In genomic region chr7:48627153-48627552, GRCh38 we compare ENCODE assay signal across 23 cellular contexts.
DNase-seq lines count a peak whose midpoint lies in the region; ATAC-seq and TF ChIP-seq lines count a peak whose summit lies in the region.
"Had no signal": no experiment of that assay in that cellular context is flagged by ENCODE, and none has a peak within 500 bp of the region (broad histone marks: within the 10 kb centered on the region; RNA-seq: fewer than 3 reads in every experiment).

No MANE protein-coding gene starts in this region.

- CTCF ChIA-PET in activated naive CD4-positive, alpha-beta T cell treated with anti-CD3 and anti-CD28 coated beads, Interleukin-2, amount 10 ng/mL, durations not matched to agents 7 days and 5 days (lab: Charles Lee), result no interaction called here
- CTCF ChIA-PET in PC-9 (lab: Charles Lee), result no interaction called here

- H3K36me3 ChIP-seq in PC-9 (ENCODE audit: low read depth), result no peaks in the 10 kb centered on the region
- H3K36me3 ChIP-seq: BE2C; BLaER1 treated with 17β-estradiol and CSF1 and Interleukin-3, amounts not matched to agents 10 nM and 100 nM had no signal

- peaks cover 8% of the 10 kb centered on the region for H3K27me3 ChIP-seq in PC-9 (ENCODE audit: insufficient read depth, low read depth)
- H3K27me3 ChIP-seq: BE2C; BLaER1 treated with 17β-estradiol and CSF1 and Interleukin-3, amounts not matched to agents 10 nM and 100 nM had no signal

- peaks cover 2% of the 10 kb centered on the region for H3K4me1 Mint-ChIP-seq in T-helper 2 cell treated with Interferon-gamma antibody and Interleukin-4, amounts not matched to agents 5 μg/mL and 100 μg/mL, for 36 hours (ENCODE audit: low read depth)
- H3K4me1 Mint-ChIP-seq in activated naive CD4-positive, alpha-beta T cell treated with anti-CD3 and anti-CD28 coated beads, Interleukin-2, amount 10 ng/mL, durations not matched to agents 7 days and 5 days, result peaks cover 24% of the 10 kb centered on the region
- H3K4me1 Mint-ChIP-seq: CD14-positive monocyte; CD4-positive, alpha-beta memory T cell had no signal

- H2AFZ ChIP-seq in PC-9, result no peak overlapping the region
- H2AFZ ChIP-seq: GM23248 had no signal

- ATAC-seq in GM21737 (IDR thresholded peaks at IDR 0.05; ENCODE audit: unreplicated experiment), result no peak
- ATAC-seq: A549 had no signal

- no peaks in the 10 kb centered on the region for H3K36me3 Mint-ChIP-seq in T-helper 2 cell treated with Interferon-gamma antibody and Interleukin-4, amounts not matched to agents 5 μg/mL and 100 μg/mL, for 36 hours (ENCODE audit: low read depth)
- peaks cover 1% of the 10 kb centered on the region for H3K36me3 Mint-ChIP-seq in activated naive CD4-positive, alpha-beta T cell treated with anti-CD3 and anti-CD28 coated beads, Interleukin-2, amount 10 ng/mL, durations not matched to agents 7 days and 5 days
- H3K36me3 Mint-ChIP-seq: CD14-positive monocyte; CD4-positive, alpha-beta memory T cell had no signal

- 0 out of 2 replicates have a peak, but pooled peaks cover 2% of the 10 kb centered on the region for H4K20me1 ChIP-seq in PC-9 (ENCODE audit: insufficient read depth)
- H4K20me1 ChIP-seq: BLaER1 treated with 17β-estradiol and CSF1 and Interleukin-3, amounts not matched to agents 10 nM and 100 nM had no signal

- no peaks in the 10 kb centered on the region for H3K9me3 Mint-ChIP-seq in T-helper 2 cell treated with Interferon-gamma antibody and Interleukin-4, amounts not matched to agents 5 μg/mL and 100 μg/mL, for 36 hours
- H3K9me3 Mint-ChIP-seq in activated naive CD4-positive, alpha-beta T cell treated with anti-CD3 and anti-CD28 coated beads, Interleukin-2, amount 10 ng/mL, durations not matched to agents 7 days and 5 days, result peaks cover 3% of the 10 kb centered on the region

- no peaks in the 10 kb centered on the region for H3K9me3 ChIP-seq in PC-9 (ENCODE audit: insufficient read depth, low read depth)
- H3K9me3 ChIP-seq: A549, BE2C had no signal

- H3K4me3 ChIP-seq in Jurkat, Clone E6-1 (ENCODE audit: low read length), result no peak overlapping the region
- no peak overlapping the region for H3K4me3 ChIP-seq in PC-9
- H3K4me3 ChIP-seq: A549; BLaER1 treated with 17β-estradiol and CSF1 and Interleukin-3, amounts not matched to agents 10 nM and 100 nM; GM23248 had no signal

- no TSS peak for BruUV-seq in PC-9 (replicated peaks; lab: Mats Ljungman, UMichigan)

- H3K4me2 ChIP-seq in PC-9, result no peak overlapping the region
- H3K4me2 ChIP-seq: A549; BLaER1 treated with 17β-estradiol and CSF1 and Interleukin-3, amounts not matched to agents 10 nM and 100 nM had no signal

- H3K27ac Mint-ChIP-seq in T-helper 2 cell treated with Interferon-gamma antibody and Interleukin-4, amounts not matched to agents 5 μg/mL and 100 μg/mL, for 36 hours, result peak overlapping the region; percentile 23
- peak overlapping the region; percentile 82 for H3K27ac Mint-ChIP-seq in activated naive CD4-positive, alpha-beta T cell treated with anti-CD3 and anti-CD28 coated beads, Interleukin-2, amount 10 ng/mL, durations not matched to agents 7 days and 5 days
- H3K27ac Mint-ChIP-seq: CD14-positive monocyte; CD4-positive, alpha-beta memory T cell had no signal

- H3K9me2 ChIP-seq in PC-9 (ENCODE audit: insufficient read depth), result no peaks in the 10 kb centered on the region

- TF ChIP-seq CTCF in PC-9 (conservative IDR thresholded peaks at IDR 0.05), result no peak

- no peak overlapping the region for H3K4me3 Mint-ChIP-seq in T-helper 2 cell treated with Interferon-gamma antibody and Interleukin-4, amounts not matched to agents 5 μg/mL and 100 μg/mL, for 36 hours
- no peak overlapping the region for H3K4me3 Mint-ChIP-seq in activated naive CD4-positive, alpha-beta T cell treated with anti-CD3 and anti-CD28 coated beads, Interleukin-2, amount 10 ng/mL, durations not matched to agents 7 days and 5 days
- H3K4me3 Mint-ChIP-seq: CD14-positive monocyte; CD4-positive, alpha-beta memory T cell had no signal

- DNase-seq in T-helper 2 cell treated with Interferon-gamma antibody and Interleukin-4, amounts not matched to agents 5 μg/mL and 100 μg/mL, for 36 hours (ENCODE audit: low spot score), result no peak
- DNase-seq in T-helper 2 cell (no peak), PC-9 (no peak)
- DNase-seq in activated naive CD4-positive, alpha-beta T cell treated with anti-CD3 and anti-CD28 coated beads, Interleukin-2, amount 10 ng/mL, durations not matched to agents 7 days and 5 days, result no peak
- DNase-seq in activated naive CD4-positive, alpha-beta T cell treated with anti-CD3 and anti-CD28 coated beads, Interleukin-2, amount 50 U/mL, for 16 hours, result no peak
- peak; percentile 30 for DNase-seq in Jurkat, Clone E6-1 (ENCODE audit: low read depth, low spot score)
- DNase-seq: 8988T; ACHN; AML-193; BE2C; Calu3; CD4-positive, alpha-beta memory T cell; COR-L47; DMS53; DMS79 treated with DMSO at 0.1 percent for 48 hours; GF-D8; GM23248; H7; HCEC 1CT had no signal

- H3K79me2 ChIP-seq in PC-9 (ENCODE audit: low read depth), result no peaks in the 10 kb centered on the region

- H3K27ac ChIP-seq in PC-9, result no peak overlapping the region
- H3K27ac ChIP-seq: A549; BLaER1 treated with 17β-estradiol and CSF1 and Interleukin-3, amounts not matched to agents 10 nM and 100 nM; GM23248 had no signal

- POLR2A ChIA-PET in PC-9 (lab: Charles Lee; ENCODE audit: unreplicated experiment), result no interaction called here

- H3K27me3 Mint-ChIP-seq in T-helper 2 cell treated with Interferon-gamma antibody and Interleukin-4, amounts not matched to agents 5 μg/mL and 100 μg/mL, for 36 hours (ENCODE audit: low read depth), result no peaks in the 10 kb centered on the region
- H3K27me3 Mint-ChIP-seq in activated naive CD4-positive, alpha-beta T cell treated with anti-CD3 and anti-CD28 coated beads, Interleukin-2, amount 10 ng/mL, durations not matched to agents 7 days and 5 days, result no peaks in the 10 kb centered on the region

- H3K4me1 ChIP-seq in PC-9 (replicated peaks; ENCODE audit: insufficient read depth), result no peaks in the 10 kb centered on the region
- H3K4me1 ChIP-seq: A549; BE2C; BLaER1 treated with 17β-estradiol and CSF1 and Interleukin-3, amounts not matched to agents 10 nM and 100 nM had no signal

- no peaks in the 10 kb centered on the region for H3F3A ChIP-seq in PC-9 (ENCODE audit: insufficient read depth, low read depth)

- intact Hi-C loops in PC-9 (cut with micrococcal nuclease; ENCODE audit: unreplicated experiment), result no loop called here
